Comparison of ENCODE assay signal across 11 cellular contexts in the genomic region with DNA sequence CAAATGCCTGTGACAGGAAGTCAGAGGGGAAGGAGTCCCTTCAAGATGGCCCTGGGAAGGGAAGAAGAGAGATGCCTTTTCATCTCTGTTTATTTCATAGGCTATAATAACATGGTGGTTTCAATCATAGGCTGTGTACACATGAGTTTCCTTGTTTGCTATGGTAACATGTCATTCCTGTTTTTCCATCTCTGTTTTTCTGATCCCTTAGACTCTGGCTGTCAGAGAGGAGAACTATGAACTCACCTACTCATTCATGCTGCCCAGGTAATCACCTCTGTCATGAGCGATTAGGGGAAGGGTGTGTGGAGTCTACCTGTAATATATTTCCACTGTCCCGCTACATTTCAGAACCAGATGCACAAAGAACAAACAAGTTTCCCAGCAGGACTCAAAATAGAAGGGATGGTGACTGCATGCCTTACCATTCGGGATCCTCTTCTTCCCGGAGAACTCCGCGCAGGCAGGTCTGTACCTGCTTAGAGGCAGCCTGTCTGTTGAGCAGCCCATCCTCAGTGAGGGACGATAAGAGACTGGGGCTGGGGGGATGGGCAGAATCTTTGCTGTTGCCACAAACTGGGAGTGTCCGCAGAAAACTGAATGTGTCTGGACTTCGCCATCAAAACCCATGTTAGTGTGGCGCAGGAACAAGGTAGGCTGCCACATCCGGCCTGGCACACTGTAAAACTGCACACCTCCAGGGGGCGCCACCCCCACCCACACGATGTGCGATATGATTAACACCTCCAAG. TPM values are rescaled to one million over a fixed set of nuclear protein-coding genes. Genes with fewer than 3 reads are reported as not detected.
DNase-seq lines count a peak whose midpoint lies in the region; ATAC-seq and TF ChIP-seq lines count a peak whose summit lies in the region.
"Had no signal": no experiment of that assay in that cellular context is flagged by ENCODE, and none has a peak within 500 bp of the region (broad histone marks: within the 10 kb centered on the region; RNA-seq: fewer than 3 reads in every experiment).

No MANE protein-coding gene starts in this region.

- no peak overlapping the region for H2AFZ ChIP-seq in hepatocyte

- WGBS in hepatocyte (ENCODE audit: low lambda C conversion rate, missing lambda C conversion rate) = 78% methylated on average over 14 of the region's 14 CpGs

- BruUV-seq in A673 (replicated peaks; lab: Mats Ljungman, UMichigan) (no TSS peak), Panc1 (replicated peaks; lab: Mats Ljungman, UMichigan) (no TSS peak)

- TF ChIP-seq CTCF in A673 (conservative IDR thresholded peaks at IDR 0.05; ENCODE audit: low read depth, low read length) = peak; percentile 55
- peak; percentile 23 for TF ChIP-seq CTCF in GM10248 (IDR thresholded peaks at IDR 0.05; ENCODE audit: control extremely low read depth, extremely low read depth, low read depth, missing control alignments)
- peak; percentile 47; the same call in 1 of the 2 replicates for TF ChIP-seq CTCF in Panc1 (IDR thresholded peaks at IDR 0.05)
- TF ChIP-seq CTCF in hepatocyte (IDR thresholded peaks at IDR 0.05; ENCODE audit: poor library complexity) = peak; percentile 27

- DNase-seq in A673 (ENCODE audit: low spot score) (no peak), GM10248 (ENCODE audit: extremely low spot score) (no peak), Panc1 (ENCODE audit: low read depth, low spot score) (no peak), hepatocyte (ENCODE audit: low spot score) (no peak), NCI-H226 (no peak), NCI-H1694 (lab: John Stamatoyannopoulos, UW) (no peak), SKM-1 treated with dmso at 0.1 percent for 144 hours (lab: John Stamatoyannopoulos, UW; ENCODE audit: unreplicated experiment) (no peak), SIG-M5 treated with dmso at 0.1 percent for 504 hours (lab: John Stamatoyannopoulos, UW; ENCODE audit: unreplicated experiment) (no peak)
- DNase-seq: activated T-cell treated with anti-CD3 and anti-CD28 coated beads, Interleukin-2, amount 50 U/mL, for 1 hour; NCI-H524 treated with DMSO at 0.1 percent for 48 hours had no signal

- no peak overlapping the region for H3K4me2 ChIP-seq in hepatocyte

- no peaks in the 10 kb centered on the region for H3K79me2 ChIP-seq in hepatocyte

- ATAC-seq in Panc1 = no peak

- H3K4me1 ChIP-seq in A673 (ENCODE audit: insufficient read depth, low read length, poor library complexity, severe bottlenecking) (no peaks in the 10 kb centered on the region), Panc1 (ENCODE audit: control insufficient read depth, insufficient read depth, low read length) (no peaks in the 10 kb centered on the region), hepatocyte (ENCODE audit: insufficient read depth) (peaks cover 24% of the 10 kb centered on the region)

- H3K27ac ChIP-seq in A673 (ENCODE audit: low read depth, low read length, poor library complexity, severe bottlenecking) (no peak overlapping the region), Panc1 (ENCODE audit: low read length) (no peak overlapping the region), hepatocyte (peak overlapping the region; percentile 79)
- H3K27ac ChIP-seq: suprapubic skin had no signal

- H4K20me1 ChIP-seq in hepatocyte (ENCODE audit: insufficient read depth, poor library complexity, severe bottlenecking) = no peaks in the 10 kb centered on the region

- H3K4me3 ChIP-seq in A673 (ENCODE audit: low read depth, low read length, poor library complexity, severe bottlenecking) (no peak overlapping the region), Panc1 (ENCODE audit: low read depth in 2 of 2, low read length in 2 of 2) (no peak overlapping the region), hepatocyte (no peak overlapping the region)
- H3K4me3 ChIP-seq: suprapubic skin had no signal

- intact Hi-C loops in A673 (cut with micrococcal nuclease; ENCODE audit: unreplicated experiment) = loop anchor here (10.0 kb wide), 1 partner anchor 516 kb away; no protein-coding TSS in a partner anchor
- intact Hi-C loops in Panc1 (cut with micrococcal nuclease; ENCODE audit: unreplicated experiment) = loop anchor here (2.0 kb wide), 1 partner anchor 244 kb away; no protein-coding TSS in a partner anchor

- H3K27me3 ChIP-seq in A673 (replicated peaks; ENCODE audit: insufficient read depth, low read depth, low read length, poor library complexity) = no peaks in the 10 kb centered on the region
- no peaks in the 10 kb centered on the region for H3K27me3 ChIP-seq in Panc1 (ENCODE audit: control insufficient read depth, insufficient read depth, low read length)
- no peaks in the 10 kb centered on the region for H3K27me3 ChIP-seq in hepatocyte
- H3K27me3 ChIP-seq: suprapubic skin had no signal

- CTCF ChIA-PET in A673 (lab: Charles Lee) (interaction anchor here (0.7 kb wide), 1 partner anchor 55 kb away, joined by 4 read pairs; no protein-coding TSS in a partner anchor), GM10248 (lab: Yijun Ruan, JAX) (interaction anchor here (1.2 to 10.8 kb wide), 3 partner anchors 42 to 280 kb away, joined by 3 to 249 read pairs (median 5); no protein-coding TSS in a partner anchor), Panc1 (lab: Charles Lee) (no interaction called here)

- in situ Hi-C loops in Panc1 (cut with HindIII; ENCODE audit: low pct_unique_long_range_greater_than_20kb, low sequenced_read_pairs) = no loop called here

- POLR2A ChIA-PET in A673 (lab: Charles Lee; ENCODE audit: low non-redundant PET) = no interaction called here
- POLR2A ChIA-PET in GM10248 (lab: Yijun Ruan, JAX) = no interaction called here
- POLR2A ChIA-PET in Panc1 (lab: Charles Lee) = no interaction called here

- no peaks in the 10 kb centered on the region for H3K36me3 ChIP-seq in A673 (ENCODE audit: insufficient read depth, low read length, poor library complexity, severe bottlenecking)
- H3K36me3 ChIP-seq in Panc1 (ENCODE audit: control insufficient read depth, insufficient read depth, low read length) = no peaks in the 10 kb centered on the region
- no peaks in the 10 kb centered on the region for H3K36me3 ChIP-seq in hepatocyte (replicated peaks; ENCODE audit: insufficient read depth, low read depth)
- H3K36me3 ChIP-seq: suprapubic skin had no signal

- no peaks in the 10 kb centered on the region for H3K9me2 ChIP-seq in hepatocyte (replicated peaks; ENCODE audit: insufficient read depth)

- no peaks in the 10 kb centered on the region for H3K9me3 ChIP-seq in A673 (ENCODE audit: low read depth, low read length, poor library complexity, severe bottlenecking)
- H3K9me3 ChIP-seq in Panc1 (ENCODE audit: control insufficient read depth, insufficient read depth, low read depth, low read length) = no peaks in the 10 kb centered on the region
- no peaks in the 10 kb centered on the region for H3K9me3 ChIP-seq in hepatocyte (ENCODE audit: low read depth)
- H3K9me3 ChIP-seq: suprapubic skin had no signal

RNA-seq across cellular contexts. Expression of gene PEX26, which starts 7.1 kb away (rescaled TPM):
- total RNA-seq in A673 (2021) (36.9 and 38.3 TPM in 2 replicates), Panc1 (2021; ENCODE audit: unreplicated experiment) (21.9 TPM), hepatocyte (27.6 and 30.9 TPM in 2 replicates)
- polyA plus RNA-seq in Panc1 (2012; ENCODE audit: insufficient read length) = 14.1 TPM
- polyA plus RNA-seq in hepatocyte = 3.7 and 5.4 TPM in 2 replicates

RNA-seq across cellular contexts. Expression of gene TUBA8, which starts 39.9 kb away (rescaled TPM):
- 3.0 and 3.1 TPM in 2 replicates for total RNA-seq in A673 (2021)
- 1.3 TPM for total RNA-seq in Panc1 (2021; ENCODE audit: unreplicated experiment)
- 2.4 TPM for polyA plus RNA-seq in Panc1 (2012; ENCODE audit: insufficient read length)
- 1.5 TPM in 1 of 2 replicates, not detected in the other for total RNA-seq in hepatocyte
- polyA plus RNA-seq in hepatocyte = 0.33 and 0.46 TPM in 2 replicates

RNA-seq across cellular contexts. Expression of gene MICAL3, which starts 46.4 kb away (rescaled TPM):
- total RNA-seq in A673 (2021) (63.6 and 63.8 TPM in 2 replicates), Panc1 (2021; ENCODE audit: unreplicated experiment) (47.1 TPM), hepatocyte (15.4 and 22.7 TPM in 2 replicates)
- 26.1 TPM for polyA plus RNA-seq in Panc1 (2012; ENCODE audit: insufficient read length)
- polyA plus RNA-seq in hepatocyte = 4.6 and 12.6 TPM in 2 replicates
